In genomic region chr5:56326116-56326515, GRCh38 we compare ENCODE assay signal across 26 cellular contexts.
DNase-seq lines count a peak whose midpoint lies in the region; ATAC-seq and TF ChIP-seq lines count a peak whose summit lies in the region.
"Had no signal": no experiment of that assay in that cellular context is flagged by ENCODE, and none has a peak within 500 bp of the region (broad histone marks: within the 10 kb centered on the region; RNA-seq: fewer than 3 reads in every experiment).

No MANE protein-coding gene starts in this region.

- H3K36me3 Mint-ChIP-seq in activated T-cell treated with anti-CD3 and anti-CD28 coated beads, Interleukin-2, amount 50 U/mL, for 24 hours (ENCODE audit: low read depth) = no peaks in the 10 kb centered on the region
- H3K36me3 Mint-ChIP-seq in activated T-cell treated with anti-CD3 and anti-CD28 coated beads, Interleukin-2, amount 50 U/mL, for 72 hours (ENCODE audit: insufficient read depth in 2 of 2) = no peaks in the 10 kb centered on the region
- no peaks in the 10 kb centered on the region for H3K36me3 Mint-ChIP-seq in T-helper 2 cell treated with Interferon-gamma antibody and Interleukin-4, amounts not matched to agents 5 μg/mL and 100 μg/mL, for 36 hours (ENCODE audit: low read depth)
- H3K36me3 Mint-ChIP-seq in stimulated activated memory B cell treated with anti-CD40 and anti-IgM and Interleukin-4, amounts not matched to agents 10 μg/mL and 1 μg/mL and 100 μg/mL, for 72 hours = no peaks in the 10 kb centered on the region
- no peaks in the 10 kb centered on the region for H3K36me3 Mint-ChIP-seq in osteocyte (ENCODE audit: unreplicated experiment)
- H3K36me3 Mint-ChIP-seq: brain; CD8-positive, alpha-beta T cell had no signal

- ATAC-seq in activated T-cell treated with anti-CD3 and anti-CD28 coated beads, Interleukin-2, amount 50 U/mL, for 72 hours (replicated peaks in 1 of 2) = no peak
- ATAC-seq in stimulated activated memory B cell treated with anti-CD40 and anti-IgM and Interleukin-4, amounts not matched to agents 10 μg/mL and 1 μg/mL and 100 μg/mL, for 72 hours = no peak
- ATAC-seq: activated T-cell treated with anti-CD3 and anti-CD28 coated beads, Interleukin-2, amount 50 U/mL, for 4 hours; CD8-positive, alpha-beta T cell; foreskin keratinocyte; HCT116; sciatic nerve had no signal

- peak overlapping the region; percentile 16 for H3K27ac Mint-ChIP-seq in activated T-cell treated with anti-CD3 and anti-CD28 coated beads, Interleukin-2, amount 50 U/mL, for 24 hours
- H3K27ac Mint-ChIP-seq in activated T-cell treated with anti-CD3 and anti-CD28 coated beads, Interleukin-2, amount 50 U/mL, for 72 hours = no peak overlapping the region
- no peak overlapping the region for H3K27ac Mint-ChIP-seq in T-helper 2 cell treated with Interferon-gamma antibody and Interleukin-4, amounts not matched to agents 5 μg/mL and 100 μg/mL, for 36 hours
- peak overlapping the region; percentile 95 for H3K27ac Mint-ChIP-seq in stimulated activated memory B cell treated with anti-CD40 and anti-IgM and Interleukin-4, amounts not matched to agents 10 μg/mL and 1 μg/mL and 100 μg/mL, for 72 hours
- no peak overlapping the region for H3K27ac Mint-ChIP-seq in osteocyte (ENCODE audit: unreplicated experiment)
- H3K27ac Mint-ChIP-seq: brain; CD8-positive, alpha-beta T cell had no signal

- H3K27me3 Mint-ChIP-seq in activated T-cell treated with anti-CD3 and anti-CD28 coated beads, Interleukin-2, amount 50 U/mL, for 24 hours = no peaks in the 10 kb centered on the region
- no peaks in the 10 kb centered on the region for H3K27me3 Mint-ChIP-seq in activated T-cell treated with anti-CD3 and anti-CD28 coated beads, Interleukin-2, amount 50 U/mL, for 72 hours (ENCODE audit: low read depth)
- H3K27me3 Mint-ChIP-seq in T-helper 2 cell treated with Interferon-gamma antibody and Interleukin-4, amounts not matched to agents 5 μg/mL and 100 μg/mL, for 36 hours (ENCODE audit: low read depth) = no peaks in the 10 kb centered on the region
- no peaks in the 10 kb centered on the region for H3K27me3 Mint-ChIP-seq in stimulated activated memory B cell treated with anti-CD40 and anti-IgM and Interleukin-4, amounts not matched to agents 10 μg/mL and 1 μg/mL and 100 μg/mL, for 72 hours
- H3K27me3 Mint-ChIP-seq in osteocyte (ENCODE audit: unreplicated experiment) = no peaks in the 10 kb centered on the region

- peaks cover 87% of the 10 kb centered on the region for H3K4me1 Mint-ChIP-seq in activated T-cell treated with anti-CD3 and anti-CD28 coated beads, Interleukin-2, amount 50 U/mL, for 24 hours (ENCODE audit: low read depth)
- peaks cover 90% of the 10 kb centered on the region for H3K4me1 Mint-ChIP-seq in activated T-cell treated with anti-CD3 and anti-CD28 coated beads, Interleukin-2, amount 50 U/mL, for 72 hours (ENCODE audit: low read depth)
- H3K4me1 Mint-ChIP-seq in T-helper 2 cell treated with Interferon-gamma antibody and Interleukin-4, amounts not matched to agents 5 μg/mL and 100 μg/mL, for 36 hours (ENCODE audit: low read depth) = peaks cover 69% of the 10 kb centered on the region
- H3K4me1 Mint-ChIP-seq in stimulated activated memory B cell treated with anti-CD40 and anti-IgM and Interleukin-4, amounts not matched to agents 10 μg/mL and 1 μg/mL and 100 μg/mL, for 72 hours = peaks cover 61% of the 10 kb centered on the region
- H3K4me1 Mint-ChIP-seq in osteocyte (ENCODE audit: unreplicated experiment) = peaks cover 44% of the 10 kb centered on the region

- in situ Hi-C loops in KBM-7 (cut with MboI; ENCODE audit: low pct_unique_long_range_greater_than_20kb, low sequenced_read_pairs) = no loop called here

- no peak for DNase-seq in activated T-cell treated with anti-CD3 and anti-CD28 coated beads, Interleukin-2, amount 50 U/mL, for 24 hours
- no peak for DNase-seq in activated T-cell treated with anti-CD3 and anti-CD28 coated beads, Interleukin-2, amount 50 U/mL, for 72 hours
- DNase-seq in KBM-7 (peak; percentile 58), osteocyte (ENCODE audit: extremely low spot score, unreplicated experiment) (no peak)
- no peak for DNase-seq in T-helper 2 cell treated with Interferon-gamma antibody and Interleukin-4, amounts not matched to agents 5 μg/mL and 100 μg/mL, for 36 hours (ENCODE audit: low spot score)
- DNase-seq in activated T-cell treated with anti-CD3 and anti-CD28 coated beads, Interleukin-2, amount 50 U/mL, for 1 hour = no peak
- DNase-seq: activated CD4-positive, alpha-beta T cell treated with anti-CD3 and anti-CD28 coated beads, Interleukin-2, amount 50 U/mL, for 4 hours; activated T-cell treated with anti-CD3 and anti-CD28 coated beads, Interleukin-2, amount 50 U/mL, for 4 hours; CD8-positive, alpha-beta T cell; DMS53; effector CD4-positive, alpha-beta T cell; erythroblast; foreskin keratinocyte; GDM1; KG1; NCI-H1092 treated with DMSO at 0.1 percent for 48 hours; NCI-H2029; NCI-H2227 treated with DMSO at 0.1 percent for 48 hours; NCI-H748 treated with DMSO at 0.1 percent for 48 hours; posterior cingulate gyrus; stimulated activated CD4-positive, alpha-beta T cell treated with anti-CD3 and anti-CD28 coated beads, Interleukin-15, amount 100 ng/mL, for 24 hours had no signal

- H3K4me3 Mint-ChIP-seq in activated T-cell treated with anti-CD3 and anti-CD28 coated beads, Interleukin-2, amount 50 U/mL, for 24 hours = no peak overlapping the region
- H3K4me3 Mint-ChIP-seq in activated T-cell treated with anti-CD3 and anti-CD28 coated beads, Interleukin-2, amount 50 U/mL, for 72 hours = peak overlapping the region in 1 of 2 donors; percentile 56
- peak overlapping the region; percentile 41 for H3K4me3 Mint-ChIP-seq in T-helper 2 cell treated with Interferon-gamma antibody and Interleukin-4, amounts not matched to agents 5 μg/mL and 100 μg/mL, for 36 hours
- H3K4me3 Mint-ChIP-seq in stimulated activated memory B cell treated with anti-CD40 and anti-IgM and Interleukin-4, amounts not matched to agents 10 μg/mL and 1 μg/mL and 100 μg/mL, for 72 hours = no peak overlapping the region
- no peak overlapping the region for H3K4me3 Mint-ChIP-seq in osteocyte (ENCODE audit: unreplicated experiment)
- H3K4me3 Mint-ChIP-seq: activated T-cell treated with anti-CD3 and anti-CD28 coated beads, Interleukin-2, amount 50 U/mL, for 4 hours; brain; neural crest cell had no signal

- peaks cover 3% of the 10 kb centered on the region for H3K9me3 Mint-ChIP-seq in activated T-cell treated with anti-CD3 and anti-CD28 coated beads, Interleukin-2, amount 50 U/mL, for 24 hours
- no peaks in the 10 kb centered on the region for H3K9me3 Mint-ChIP-seq in activated T-cell treated with anti-CD3 and anti-CD28 coated beads, Interleukin-2, amount 50 U/mL, for 72 hours
- no peaks in the 10 kb centered on the region for H3K9me3 Mint-ChIP-seq in T-helper 2 cell treated with Interferon-gamma antibody and Interleukin-4, amounts not matched to agents 5 μg/mL and 100 μg/mL, for 36 hours
- H3K9me3 Mint-ChIP-seq in stimulated activated memory B cell treated with anti-CD40 and anti-IgM and Interleukin-4, amounts not matched to agents 10 μg/mL and 1 μg/mL and 100 μg/mL, for 72 hours = no peaks in the 10 kb centered on the region
- no peaks in the 10 kb centered on the region for H3K9me3 Mint-ChIP-seq in osteocyte (ENCODE audit: unreplicated experiment)
- H3K9me3 Mint-ChIP-seq: activated T-cell treated with anti-CD3 and anti-CD28 coated beads, Interleukin-2, amount 50 U/mL, for 4 hours; CD8-positive, alpha-beta T cell; neural crest cell had no signal

- no peak for TF ChIP-seq CTCF in osteocyte (IDR thresholded peaks at IDR 0.05)

Comparison
In these comparisons a context has a peak if more than half of its experiments do, and no peak if none do; other contexts are left out.
1. H3K27ac Mint-ChIP-seq: peak in activated T-cell treated with anti-CD3 and anti-CD28 coated beads, Interleukin-2, amount 50 U/mL, for 24 hours (single experiment) and stimulated activated memory B cell treated with anti-CD40 and anti-IgM and Interleukin-4, amounts not matched to agents 10 μg/mL and 1 μg/mL and 100 μg/mL, for 72 hours (single experiment); none in activated T-cell treated with anti-CD3 and anti-CD28 coated beads, Interleukin-2, amount 50 U/mL, for 72 hours (single experiment), T-helper 2 cell treated with Interferon-gamma antibody and Interleukin-4, amounts not matched to agents 5 μg/mL and 100 μg/mL, for 36 hours (single experiment) and osteocyte (single experiment).